ENCODE assay signal across 8 cellular contexts in the genomic region with DNA sequence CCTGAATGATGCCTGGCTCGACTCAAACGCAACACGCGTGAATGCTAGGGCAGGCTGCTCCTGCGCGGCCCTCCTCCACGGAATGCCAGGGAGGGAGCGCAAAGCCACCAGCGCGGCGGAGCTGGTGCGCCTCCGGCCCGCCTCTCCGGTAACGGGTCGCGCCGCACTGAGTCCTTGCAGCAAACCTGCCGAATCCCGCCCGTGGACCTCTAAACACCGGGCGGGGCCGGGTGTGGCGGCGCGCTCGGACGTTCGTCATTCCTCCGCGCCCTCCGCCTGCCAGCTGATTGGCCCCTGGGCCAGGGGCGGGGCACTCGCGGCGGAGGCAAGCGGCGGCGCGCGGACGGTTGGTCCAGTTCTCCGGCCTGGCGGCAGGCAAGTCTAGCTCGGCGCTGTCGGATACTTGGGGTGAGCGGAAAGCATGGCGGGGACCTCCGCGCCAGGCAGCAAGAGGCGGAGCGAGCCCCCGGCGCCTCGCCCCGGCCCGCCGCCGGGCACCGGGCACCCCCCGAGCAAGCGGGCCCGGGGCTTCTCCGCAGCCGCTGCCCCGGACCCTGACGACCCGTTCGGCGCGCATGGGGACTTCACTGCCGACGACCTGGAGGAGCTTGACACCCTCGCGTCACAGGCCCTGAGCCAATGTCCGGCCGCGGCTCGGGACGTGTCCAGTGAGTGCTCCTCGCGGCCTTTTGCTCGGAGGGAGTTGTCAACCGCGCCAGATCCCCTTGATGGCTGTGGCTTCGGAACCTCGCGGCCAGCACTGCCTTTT. TPM values are rescaled to one million over a fixed set of nuclear protein-coding genes. Genes with fewer than 3 reads are reported as not detected.
DNase-seq lines count a peak whose midpoint lies in the region; FAIRE-seq and TF ChIP-seq lines count a peak whose summit lies in the region.

ATRIP (plus strand) TSS at position 313 of the 769 bp plus-strand sequence; CDS start at position 422, 109 bp downstream.

- peak within 1 kb of the TSS; percentile 77 for H3K27ac Mint-ChIP-seq in activated naive CD4-positive, alpha-beta T cell treated with anti-CD3 and anti-CD28 coated beads for 36 hours

- FAIRE-seq in G401.6 (lab: Jason Lieb, UNC) (peak; percentile 8), H54 (lab: Jason Lieb, UNC) (no peak), frontal cortex (lab: Jason Lieb, UNC) (no peak)

- intact Hi-C loops in activated naive CD4-positive, alpha-beta T cell treated with anti-CD3 and anti-CD28 coated beads for 36 hours (cut with micrococcal nuclease): loop anchor here (5.0 to 10.0 kb wide), 2 partner anchors 188 to 216 kb away; partner anchors contain the start of genes CELSR3 and SLC26A6

- no peaks in the 10 kb centered on the region for H3K9me3 Mint-ChIP-seq in activated naive CD4-positive, alpha-beta T cell treated with anti-CD3 and anti-CD28 coated beads for 36 hours

- H3K9ac ChIP-seq in SK-N-MC (ENCODE audit: insufficient read length): peak within 1 kb of the TSS; percentile 61

- DNase-seq in H54 (ENCODE audit: insufficient read length, low spot score) (peak; percentile 84), M059J (ENCODE audit: low read depth) (peak; percentile 82), SK-N-MC (ENCODE audit: low read depth, low spot score) (no peak), frontal cortex (ENCODE audit: low spot score in 2 of 2) (peak; percentile 96 to 97), nucleus accumbens (lab: John Stamatoyannopoulos, UW) (peak in 53 of 56 donors; percentile 48 to 92 (median 81)), superior temporal gyrus (ENCODE audit: extremely low spot score) (peak; percentile 88)
- DNase-seq in activated naive CD4-positive, alpha-beta T cell treated with anti-CD3 and anti-CD28 coated beads for 36 hours: peak; percentile 88

- TF ChIP-seq POLR2A in H54 (IDR thresholded peaks at IDR 0.05; ENCODE audit: low read depth, low read length): peak; percentile 96

- CTCF ChIA-PET in activated naive CD4-positive, alpha-beta T cell treated with anti-CD3 and anti-CD28 coated beads for 36 hours (lab: Charles Lee): interaction anchor here (0.6 to 3.6 kb wide), 7 partner anchors 10 to 390 kb away, joined by 3 to 45 read pairs (median 5); no protein-coding TSS in a partner anchor

- H3K36me3 Mint-ChIP-seq in activated naive CD4-positive, alpha-beta T cell treated with anti-CD3 and anti-CD28 coated beads for 36 hours (ENCODE audit: low read depth): peaks cover 22% of the 10 kb centered on the region

- H3K4me3 Mint-ChIP-seq in activated naive CD4-positive, alpha-beta T cell treated with anti-CD3 and anti-CD28 coated beads for 36 hours: peak within 1 kb of the TSS; percentile 87

- peaks cover 5% of the 10 kb centered on the region; the same call in 1 of the 2 replicates for H3K36me3 ChIP-seq in SK-N-MC (ENCODE audit: insufficient read depth, low read length)

- H3K27ac ChIP-seq in SK-N-MC: no peak within 1 kb of the TSS

- no peaks in the 10 kb centered on the region for H3K27me3 Mint-ChIP-seq in activated naive CD4-positive, alpha-beta T cell treated with anti-CD3 and anti-CD28 coated beads for 36 hours (ENCODE audit: low read depth)

- peak within 1 kb of the TSS; percentile 77 for H3K4me3 ChIP-seq in SK-N-MC

- H3K4me1 Mint-ChIP-seq in activated naive CD4-positive, alpha-beta T cell treated with anti-CD3 and anti-CD28 coated beads for 36 hours (ENCODE audit: low read depth): peaks cover 41% of the 10 kb centered on the region

- no peaks in the 10 kb centered on the region for H3K9me3 ChIP-seq in SK-N-MC (ENCODE audit: low read depth, low read length)

RNA-seq across cellular contexts. Expression of gene ATRIP, which starts in this region (rescaled TPM):
- total RNA-seq in M059J (2014; rRNA removed; shearing (Covaris generic)): 4.9 and 7.2 TPM in 2 replicates
- total RNA-seq in activated naive CD4-positive, alpha-beta T cell treated with anti-CD3 and anti-CD28 coated beads for 36 hours: 10 to 100 TPM in 1 of 2 experiments, 1 to 10 TPM in 1; 8.9 to 10.0 TPM
- total RNA-seq in frontal cortex: 7.3 TPM
